ENCODE assay signal across 13 cellular contexts in the genomic region with DNA sequence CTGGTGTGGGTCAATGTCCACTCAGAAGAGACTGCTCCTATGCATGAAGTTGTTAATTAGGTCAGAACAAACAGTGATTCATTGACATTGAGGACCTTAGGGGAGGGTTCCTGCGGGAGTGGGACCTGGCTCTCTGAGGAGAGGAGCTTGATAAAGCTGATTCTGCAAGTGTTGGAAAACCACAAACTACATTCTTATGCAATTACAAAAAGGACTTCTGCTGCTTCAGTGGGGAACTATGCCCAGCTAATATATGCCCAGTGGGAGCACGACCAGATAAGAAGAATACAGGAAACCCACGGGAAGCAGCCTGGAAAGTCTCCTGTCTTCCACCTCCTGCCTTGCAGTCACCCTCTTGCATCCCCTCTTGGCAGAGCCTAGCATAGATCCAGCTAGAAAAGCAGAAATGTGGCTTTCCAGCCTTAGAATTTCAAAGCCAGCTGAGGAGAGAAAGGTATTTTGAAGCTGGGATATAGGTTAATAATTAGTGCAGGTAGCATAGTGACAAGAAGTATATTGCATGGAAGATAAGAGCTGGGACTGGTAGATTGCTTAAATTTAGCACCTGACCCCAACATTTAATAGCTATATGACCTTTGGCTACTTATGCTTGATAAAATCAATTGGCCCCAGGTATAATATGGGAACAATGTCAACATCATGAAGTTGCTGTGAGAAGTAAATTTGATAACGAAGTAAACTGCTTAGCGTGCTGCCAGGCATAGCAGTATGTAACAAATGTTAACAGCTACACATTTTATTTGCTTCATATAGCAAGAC. TPM values are rescaled to one million over a fixed set of nuclear protein-coding genes. Genes with fewer than 3 reads are reported as not detected.
DNase-seq lines count a peak whose midpoint lies in the region; ATAC-seq and TF ChIP-seq lines count a peak whose summit lies in the region.
"Had no signal": no experiment of that assay in that cellular context is flagged by ENCODE, and none has a peak within 500 bp of the region (broad histone marks: within the 10 kb centered on the region; RNA-seq: fewer than 3 reads in every experiment).

No MANE protein-coding gene starts in this region.

- H3K9me3 Mint-ChIP-seq in natural killer cell treated with Interleukin-12 subunit alpha and Interleukin-12 subunit beta and Interleukin-15 and Interleukin-18, amount 100 ng/mL, for 72 hours = no peaks in the 10 kb centered on the region
- no peaks in the 10 kb centered on the region for H3K9me3 Mint-ChIP-seq in endothelial cell (ENCODE audit: unreplicated experiment)

- H3K27me3 Mint-ChIP-seq in natural killer cell treated with Interleukin-12 subunit alpha and Interleukin-12 subunit beta and Interleukin-15 and Interleukin-18, amount 100 ng/mL, for 72 hours = no peaks in the 10 kb centered on the region
- no peaks in the 10 kb centered on the region for H3K27me3 Mint-ChIP-seq in endothelial cell (ENCODE audit: unreplicated experiment)
- H3K27me3 Mint-ChIP-seq: activated naive CD8-positive, alpha-beta T cell had no signal

- no peaks in the 10 kb centered on the region for H3K36me3 Mint-ChIP-seq in natural killer cell treated with Interleukin-12 subunit alpha and Interleukin-12 subunit beta and Interleukin-15 and Interleukin-18, amount 100 ng/mL, for 72 hours
- peaks cover 4% of the 10 kb centered on the region for H3K36me3 Mint-ChIP-seq in endothelial cell (ENCODE audit: low read depth, unreplicated experiment)
- H3K36me3 Mint-ChIP-seq: activated naive CD8-positive, alpha-beta T cell had no signal

- no peak overlapping the region for H3K27ac ChIP-seq in left lung
- H3K27ac ChIP-seq: ovary had no signal

- no peaks in the 10 kb centered on the region for H3K36me3 ChIP-seq in left lung
- H3K36me3 ChIP-seq: ovary had no signal

- H3K9me3 ChIP-seq in left lung = peaks cover 0 to 9% of the 10 kb centered on the region in 2 donors
- H3K9me3 ChIP-seq: ovary had no signal

- TF ChIP-seq CTCF in LNCaP clone FGC (IDR thresholded peaks at IDR 0.05; ENCODE audit: control insufficient read depth, extremely low read depth, insufficient read depth) (no peak), left lung (IDR thresholded peaks at IDR 0.05) (no peak), endothelial cell (IDR thresholded peaks at IDR 0.05; ENCODE audit: unreplicated experiment) (no peak)

- H3K4me1 Mint-ChIP-seq in natural killer cell treated with Interleukin-12 subunit alpha and Interleukin-12 subunit beta and Interleukin-15 and Interleukin-18, amount 100 ng/mL, for 72 hours (ENCODE audit: low read depth in 2 of 2) = no peaks in the 10 kb centered on the region
- peaks cover 3% of the 10 kb centered on the region for H3K4me1 Mint-ChIP-seq in endothelial cell (ENCODE audit: unreplicated experiment)

- no peaks in the 10 kb centered on the region for H3K4me1 ChIP-seq in left lung

- DNase-seq in COLO829 (ENCODE audit: low spot score) = peak; percentile 79
- DNase-seq in LNCaP clone FGC (ENCODE audit: low read depth) = peak; percentile 89
- DNase-seq in astrocyte of the hippocampus (ENCODE audit: low read depth, low spot score) = peak; percentile 53
- peak in 1 of 2 donors; percentile 32 for DNase-seq in left lung
- no peak for DNase-seq in superior temporal gyrus (ENCODE audit: extremely low spot score)
- no peak for DNase-seq in activated naive CD4-positive, alpha-beta T cell (lab: John Stamatoyannopoulos, UW)
- DNase-seq in natural killer cell treated with Interleukin-12 subunit alpha and Interleukin-12 subunit beta and Interleukin-15 and Interleukin-18, amount 100 ng/mL, for 72 hours (ENCODE audit: low spot score) = no peak
- no peak for DNase-seq in endothelial cell (ENCODE audit: low spot score)
- DNase-seq: NCI-H2171, ovary had no signal

- no peak overlapping the region for H3K4me3 ChIP-seq in LNCaP clone FGC (ENCODE audit: low read depth, low read length)
- no peak overlapping the region for H3K4me3 ChIP-seq in left lung
- H3K4me3 ChIP-seq: ovary had no signal

- H3K27ac Mint-ChIP-seq in natural killer cell treated with Interleukin-12 subunit alpha and Interleukin-12 subunit beta and Interleukin-15 and Interleukin-18, amount 100 ng/mL, for 72 hours = no peak overlapping the region
- H3K27ac Mint-ChIP-seq in endothelial cell (ENCODE audit: unreplicated experiment) = no peak overlapping the region
- H3K27ac Mint-ChIP-seq: activated naive CD8-positive, alpha-beta T cell; T-helper 2 cell treated with Interferon-gamma antibody and Interleukin-4, amounts not matched to agents 5 μg/mL and 100 μg/mL, for 36 hours had no signal

- ATAC-seq in left lung = peak; percentile 92
- ATAC-seq in natural killer cell treated with Interleukin-12 subunit alpha and Interleukin-12 subunit beta and Interleukin-15 and Interleukin-18, amount 100 ng/mL, for 72 hours = no peak

- intact Hi-C loops in left lung (cut with DNase I) = no loop called here

- H3K27me3 ChIP-seq in left lung = no peaks in the 10 kb centered on the region
- H3K27me3 ChIP-seq: ovary had no signal

- H3K4me3 Mint-ChIP-seq in natural killer cell treated with Interleukin-12 subunit alpha and Interleukin-12 subunit beta and Interleukin-15 and Interleukin-18, amount 100 ng/mL, for 72 hours = no peak overlapping the region
- no peak overlapping the region for H3K4me3 Mint-ChIP-seq in endothelial cell (ENCODE audit: unreplicated experiment)
- H3K4me3 Mint-ChIP-seq: activated naive CD8-positive, alpha-beta T cell; T-helper 2 cell treated with Interferon-gamma antibody and Interleukin-4, amounts not matched to agents 5 μg/mL and 100 μg/mL, for 36 hours had no signal

RNA-seq across cellular contexts. Expression of a gene that starts 34.9 kb away (rescaled TPM):
- total RNA-seq in left lung (1 to 10 TPM; 3.7 to 4.2 TPM), endothelial cell (ENCODE audit: unreplicated experiment) (4.1 TPM)
- not detected for total RNA-seq in natural killer cell treated with Interleukin-12 subunit alpha and Interleukin-12 subunit beta and Interleukin-15 and Interleukin-18, amount 100 ng/mL, for 72 hours
- total RNA-seq: lung microvascular endothelial cell had no signal

Comparison
In these comparisons a context has a peak if more than half of its experiments do, and no peak if none do; other contexts are left out.
1. DNase-seq: peak in COLO829 (single experiment), LNCaP clone FGC (single experiment) and astrocyte of the hippocampus (single experiment); none in superior temporal gyrus (single experiment), activated naive CD4-positive, alpha-beta T cell (0 of 4), natural killer cell treated with Interleukin-12 subunit alpha and Interleukin-12 subunit beta and Interleukin-15 and Interleukin-18, amount 100 ng/mL, for 72 hours (single experiment) and endothelial cell (single experiment).